In the genomic region with DNA sequence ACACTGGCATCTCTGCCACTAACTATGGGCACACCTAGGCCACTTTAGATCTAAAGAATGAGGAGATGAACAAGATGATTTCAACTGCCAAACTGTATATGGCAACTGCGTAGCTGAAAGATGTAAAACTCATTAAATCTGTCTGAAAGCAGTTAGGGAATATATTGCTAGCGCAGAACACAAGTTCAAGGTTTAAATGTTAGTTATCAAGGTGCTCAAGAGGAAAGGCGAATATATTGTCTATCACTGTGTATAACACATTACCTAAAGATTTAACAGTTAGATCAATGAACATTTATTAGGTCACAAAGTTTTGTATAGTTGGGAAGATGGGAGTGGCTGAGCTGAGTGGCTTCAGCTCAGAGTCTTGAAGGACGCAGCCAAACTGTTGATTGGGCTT, we compare ENCODE assay signal across 21 cellular contexts.
"Had no signal": no experiment of that assay in that cellular context is flagged by ENCODE, and none has a peak within 500 bp of the region (broad histone marks: within the 10 kb centered on the region; RNA-seq: fewer than 3 reads in every experiment).

No MANE protein-coding gene starts in this region.

- ATAC-seq: HepG2, Panc1 had no signal

- H3K9me3 ChIP-seq: MG63 had no signal

- H3K27me3 ChIP-seq: MG63 had no signal

- DNase-seq: Karpas-422, KG1, MG63, NCI-H1092, NCI-H1105 treated with DMSO at 0.1 percent for 48 hours, NCI-H1417 treated with DMSO at 0.1 percent for 48 hours, NCI-H146, NCI-H1694 treated with DMSO at 0.1 percent for 48 hours, NCI-H1930, NCI-H2081, NCI-H2107, NCI-H2171, NCI-H446, NCI-H510A, NCI-H524 treated with DMSO at 0.1 percent for 48 hours, NCI-H69, NCI-H774, SHP77 had no signal

- H3K36me3 ChIP-seq: MG63 had no signal

- H3K27ac ChIP-seq: RWPE1 had no signal

- H3K4me3 ChIP-seq: MG63 had no signal
